In the genomic region with DNA sequence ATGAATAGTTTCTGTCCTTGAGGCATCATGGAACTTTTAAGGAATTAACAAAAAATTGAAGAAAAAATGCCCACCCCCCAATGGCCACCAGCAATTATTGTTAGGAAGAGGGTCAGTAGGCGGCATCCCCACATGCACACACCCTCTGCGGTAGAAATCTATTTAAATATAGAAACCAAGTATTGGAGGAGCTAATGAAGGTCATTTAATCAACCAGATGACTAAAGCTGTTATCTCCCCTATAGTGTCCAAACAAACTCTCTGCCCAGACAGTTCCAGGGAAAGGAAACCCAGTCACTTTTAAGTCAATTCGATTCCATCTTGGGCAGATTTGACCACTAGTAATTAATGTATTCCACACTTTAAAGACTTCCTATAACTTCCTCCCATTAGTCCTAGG, we compare ENCODE assay signal across 29 cellular contexts.
"Had no signal": no experiment of that assay in that cellular context is flagged by ENCODE, and none has a peak within 500 bp of the region (broad histone marks: within the 10 kb centered on the region; RNA-seq: fewer than 3 reads in every experiment).

No MANE protein-coding gene starts in this region.

- H3K4me1 ChIP-seq: stomach, suprapubic skin, testis, tibial artery, tibial nerve, transverse colon, upper lobe of left lung, upper lobe of right lung, uterus, vagina had no signal

- H3K27ac ChIP-seq: stomach, suprapubic skin, testis, thoracic aorta, thyroid gland, tibial artery, tibial nerve, transverse colon, upper lobe of left lung, upper lobe of right lung, uterus, vagina had no signal

- ATAC-seq: stimulated activated memory B cell treated with anti-CD40 and anti-IgM and Interleukin-4, amounts not matched to agents 10 μg/mL and 1 μg/mL and 100 μg/mL, for 72 hours; stimulated activated naive B cell treated with anti-CD40 and anti-IgM and Interleukin-4, amounts not matched to agents 10 μg/mL and 1 μg/mL and 100 μg/mL, for 72 hours; stimulated activated naive CD8-positive, alpha-beta T cell treated with anti-CD3 and anti-CD28 coated beads, Interleukin-15, amount 100 ng/mL, for 72 hours; stimulated activated naive CD8-positive, alpha-beta T cell treated with anti-CD3 and anti-CD28 coated beads, Interleukin-15, Interleukin-2, amounts not matched to agents 100 U/mL and 50 U/mL, for 24 hours; upper lobe of right lung had no signal

- H3K9me3 ChIP-seq: stomach, suprapubic skin, testis, thoracic aorta, thyroid gland, tibial artery, tibial nerve, transverse colon, upper lobe of left lung, upper lobe of right lung, uterus, vagina had no signal

- DNase-seq: stimulated activated CD4-positive, alpha-beta T cell treated with anti-CD3 and anti-CD28 coated beads, Interleukin-2, amount 100 ng/mL, for 48 hours; stimulated activated CD4-positive, alpha-beta T cell treated with anti-CD3 and anti-CD28 coated beads, Interleukin-4, amount 100 ng/mL, for 1 hour; stimulated activated CD4-positive, alpha-beta T cell treated with anti-CD3 and anti-CD28 coated beads, Interleukin-4, amount 100 ng/mL, for 24 hours; stimulated activated CD4-positive, alpha-beta T cell treated with anti-CD3 and anti-CD28 coated beads, Interleukin-4, amount 100 ng/mL, for 4 hours; stimulated activated CD8-positive, alpha-beta memory T cell treated with anti-CD3 and anti-CD28 coated beads, Interleukin-4, amount 100 ng/mL, for 48 hours; stimulated activated naive B cell treated with anti-CD40 and anti-IgM and Interleukin-4, amounts not matched to agents 10 μg/mL and 1 μg/mL and 100 μg/mL, for 72 hours; stimulated activated naive CD4-positive, alpha-beta T cell; stimulated activated naive CD4-positive, alpha-beta T cell treated with Interleukin-2 at 50 U/mL for 16 hours; stimulated activated naive CD8-positive, alpha-beta T cell treated with anti-CD3 and anti-CD28 coated beads, Interleukin-15, amount 100 ng/mL, for 72 hours; stimulated activated naive CD8-positive, alpha-beta T cell treated with anti-CD3 and anti-CD28 coated beads, Interleukin-15, Interleukin-2, amounts not matched to agents 100 U/mL and 50 U/mL, for 24 hours; stomach; substantia nigra; testis; thyroid gland; tibial artery; transverse colon; trophoblast cell; upper lobe of right lung; uterus had no signal

- H3K36me3 Mint-ChIP-seq: stimulated activated effector memory CD8-positive, alpha-beta T cell treated with anti-CD3 and anti-CD28 coated beads, Interleukin-12 subunit alpha, Interleukin-12 subunit beta, amount 100 ng/mL, for 72 hours; type B pancreatic cell had no signal

- H3K4me3 ChIP-seq: stomach, suprapubic skin, testis, thoracic aorta, thyroid gland, tibial artery, tibial nerve, transverse colon, upper lobe of left lung, upper lobe of right lung, uterus, vagina had no signal

- H3K4me3 Mint-ChIP-seq: stimulated activated effector memory CD8-positive, alpha-beta T cell treated with anti-CD3 and anti-CD28 coated beads, Interleukin-12 subunit alpha, Interleukin-12 subunit beta, amount 100 ng/mL, for 72 hours; stimulated activated memory B cell treated with anti-CD40 and anti-IgM and Interleukin-4, amounts not matched to agents 10 μg/mL and 1 μg/mL and 100 μg/mL, for 72 hours; stimulated activated naive B cell treated with anti-CD40 and anti-IgM and Interleukin-4, amounts not matched to agents 10 μg/mL and 1 μg/mL and 100 μg/mL, for 72 hours; stimulated activated naive CD8-positive, alpha-beta T cell treated with anti-CD3 and anti-CD28 coated beads, Interleukin-15, amount 100 ng/mL, for 72 hours; stimulated activated naive CD8-positive, alpha-beta T cell treated with anti-CD3 and anti-CD28 coated beads, Interleukin-15, Interleukin-2, amounts not matched to agents 100 ng/mL and 50 ng/mL, for 24 hours; type B pancreatic cell had no signal

- H3K9me3 Mint-ChIP-seq: stimulated activated effector memory CD8-positive, alpha-beta T cell treated with anti-CD3 and anti-CD28 coated beads, Interleukin-12 subunit alpha, Interleukin-12 subunit beta, amount 100 ng/mL, for 72 hours; stimulated activated memory B cell treated with anti-CD40 and anti-IgM and Interleukin-4, amounts not matched to agents 10 μg/mL and 1 μg/mL and 100 μg/mL, for 72 hours; stimulated activated naive B cell treated with anti-CD40 and anti-IgM and Interleukin-4, amounts not matched to agents 10 μg/mL and 1 μg/mL and 100 μg/mL, for 72 hours; stimulated activated naive CD8-positive, alpha-beta T cell treated with anti-CD3 and anti-CD28 coated beads, Interleukin-15, amount 100 ng/mL, for 72 hours; stimulated activated naive CD8-positive, alpha-beta T cell treated with anti-CD3 and anti-CD28 coated beads, Interleukin-15, Interleukin-2, amounts not matched to agents 100 ng/mL and 50 ng/mL, for 24 hours; type B pancreatic cell had no signal

- FAIRE-seq: urothelium cell line had no signal

- H3K27ac Mint-ChIP-seq: stimulated activated effector memory CD8-positive, alpha-beta T cell treated with anti-CD3 and anti-CD28 coated beads, Interleukin-12 subunit alpha, Interleukin-12 subunit beta, amount 100 ng/mL, for 72 hours; stimulated activated memory B cell treated with anti-CD40 and anti-IgM and Interleukin-4, amounts not matched to agents 10 μg/mL and 1 μg/mL and 100 μg/mL, for 72 hours; stimulated activated naive B cell treated with anti-CD40 and anti-IgM and Interleukin-4, amounts not matched to agents 10 μg/mL and 1 μg/mL and 100 μg/mL, for 72 hours; stimulated activated naive CD8-positive, alpha-beta T cell treated with anti-CD3 and anti-CD28 coated beads, Interleukin-15, amount 100 ng/mL, for 72 hours; stimulated activated naive CD8-positive, alpha-beta T cell treated with anti-CD3 and anti-CD28 coated beads, Interleukin-15, Interleukin-2, amounts not matched to agents 100 ng/mL and 50 ng/mL, for 24 hours; type B pancreatic cell had no signal

- H3K27me3 Mint-ChIP-seq: stimulated activated memory B cell treated with anti-CD40 and anti-IgM and Interleukin-4, amounts not matched to agents 10 μg/mL and 1 μg/mL and 100 μg/mL, for 72 hours had no signal

- H3K27me3 ChIP-seq: stomach, suprapubic skin, testis, thyroid gland, tibial artery, tibial nerve, transverse colon, upper lobe of left lung, upper lobe of right lung, uterus, vagina had no signal

- H3K36me3 ChIP-seq: suprapubic skin, tibial nerve, transverse colon, upper lobe of right lung, uterus, vagina had no signal

- H3K4me1 Mint-ChIP-seq: stimulated activated effector memory CD8-positive, alpha-beta T cell treated with anti-CD3 and anti-CD28 coated beads, Interleukin-12 subunit alpha, Interleukin-12 subunit beta, amount 100 ng/mL, for 72 hours; stimulated activated memory B cell treated with anti-CD40 and anti-IgM and Interleukin-4, amounts not matched to agents 10 μg/mL and 1 μg/mL and 100 μg/mL, for 72 hours; stimulated activated naive B cell treated with anti-CD40 and anti-IgM and Interleukin-4, amounts not matched to agents 10 μg/mL and 1 μg/mL and 100 μg/mL, for 72 hours; stimulated activated naive CD8-positive, alpha-beta T cell treated with anti-CD3 and anti-CD28 coated beads, Interleukin-15, amount 100 ng/mL, for 72 hours had no signal
